ENCODE assay signal across 8 cellular contexts in genomic region chr1:108961752-108962486, GRCh38. TPM values are rescaled to one million over a fixed set of nuclear protein-coding genes. Genes with fewer than 3 reads are reported as not detected.
DNase-seq lines count a peak whose midpoint lies in the region; ATAC-seq and TF ChIP-seq lines count a peak whose summit lies in the region.

No MANE protein-coding gene starts in this region.

- H3K9ac ChIP-seq in KMS-11 = peak overlapping the region; percentile 94; the same call in 1 of the 2 replicates
- peak overlapping the region; percentile 4 to 84 for H3K9ac ChIP-seq in colonic mucosa (ENCODE audit: low read depth in 2 of 2, low read length in 2 of 2)

- TF ChIP-seq CTCF in C4-2B (conservative IDR thresholded peaks at IDR 0.05) (no peak), KMS-11 (conservative IDR thresholded peaks at IDR 0.05; ENCODE audit: low read depth, low read length) (no peak), colonic mucosa (IDR thresholded peaks at IDR 0.05) (no peak), nephron (IDR thresholded peaks at IDR 0.05; ENCODE audit: unreplicated experiment in 3 of 3) (no peak)

- H3K4me1 ChIP-seq in KMS-11 (ENCODE audit: low read depth, poor library complexity, severe bottlenecking) (peaks cover 5% of the 10 kb centered on the region), colonic mucosa (peaks cover 9% of the 10 kb centered on the region)

- H3K4me3 ChIP-seq in KMS-11 (IDR thresholded peaks at IDR 0.05; ENCODE audit: insufficient read depth, low read depth, low read length) (no peak overlapping the region), colonic mucosa (peak overlapping the region; percentile 69)

- DNase-seq in colonic mucosa (peak; percentile 19), midbrain (lab: John Stamatoyannopoulos, UW) (no peak), ACHN (no peak), NCI-H1048 (lab: John Stamatoyannopoulos, UW) (no peak)

- H3K9me3 ChIP-seq in colonic mucosa = no peaks in the 10 kb centered on the region

- H3K36me3 Mint-ChIP-seq in nephron (ENCODE audit: low read depth) = peaks cover 21% of the 10 kb centered on the region

- ATAC-seq in GM21723 (IDR thresholded peaks at IDR 0.05; ENCODE audit: unreplicated experiment) = no peak

- H3K79me2 ChIP-seq in KMS-11 (ENCODE audit: insufficient read depth, low read depth) = peaks cover 12% of the 10 kb centered on the region

- H3K27me3 ChIP-seq in KMS-11 (ENCODE audit: insufficient read depth, low read depth) = no peaks in the 10 kb centered on the region
- H3K27me3 ChIP-seq in colonic mucosa = no peaks in the 10 kb centered on the region

- peak overlapping the region; percentile 48 to 93 (median 86) for H3K27ac Mint-ChIP-seq in nephron

- H3K27ac ChIP-seq in C4-2B (peak overlapping the region; percentile 91), KMS-11 (peak overlapping the region; percentile 97), colonic mucosa (peak overlapping the region; percentile 96)

- peaks cover 13% of the 10 kb centered on the region for H3K4me1 Mint-ChIP-seq in nephron

- peak overlapping the region; percentile 71; the same call in 1 of the 2 replicates for H2AFZ ChIP-seq in KMS-11 (ENCODE audit: low read depth)

- peak overlapping the region; percentile 86 to 92 (median 88) for H3K4me3 Mint-ChIP-seq in nephron

- no peaks in the 10 kb centered on the region for H3K27me3 Mint-ChIP-seq in nephron (ENCODE audit: low read depth)

- H3K9me3 Mint-ChIP-seq in nephron = no peaks in the 10 kb centered on the region

- H4K20me1 ChIP-seq in KMS-11 (ENCODE audit: insufficient read depth) = no peaks in the 10 kb centered on the region

- intact Hi-C loops in colonic mucosa (cut with DNase I) = no loop called here

- in situ Hi-C loops in ACHN (cut with HindIII; ENCODE audit: low pct_ligation_motif_present, low pct_unique_long_range_greater_than_20kb, low sequenced_read_pairs) = no loop called here

- no peaks in the 10 kb centered on the region for H3K36me3 ChIP-seq in KMS-11 (ENCODE audit: insufficient read depth)
- H3K36me3 ChIP-seq in colonic mucosa = no peaks in the 10 kb centered on the region

- H3K4me2 ChIP-seq in KMS-11 = peak overlapping the region; percentile 47

RNA-seq across cellular contexts. Expression of gene CLCC1, which starts 1.4 kb away (rescaled TPM):
- total RNA-seq in colonic mucosa = 10 to 100 TPM; 18.9 to 25.1 TPM
